18 cellular contexts compared by ENCODE assay signal in genomic region chr11:115411114-115411513, GRCh38.
DNase-seq lines count a peak whose midpoint lies in the region; TF ChIP-seq lines count a peak whose summit lies in the region.
"Had no signal": no experiment of that assay in that cellular context is flagged by ENCODE, and none has a peak within 500 bp of the region (broad histone marks: within the 10 kb centered on the region; RNA-seq: fewer than 3 reads in every experiment).

No MANE protein-coding gene starts in this region.

- H3K9me2 ChIP-seq in OCI-LY7 (ENCODE audit: insufficient read depth, low read length): no peaks in the 10 kb centered on the region

- H4K20me1 ChIP-seq in neural progenitor cell (ENCODE audit: low read depth): peaks cover 31% of the 10 kb centered on the region
- H4K20me1 ChIP-seq in OCI-LY7 (ENCODE audit: insufficient read depth, low read length): 0 out of 2 replicates have a peak, but pooled peaks cover 3% of the 10 kb centered on the region
- H4K20me1 ChIP-seq: BLaER1 had no signal

- no peaks in the 10 kb centered on the region for H3K9me3 Mint-ChIP-seq in neural progenitor cell
- H3K9me3 Mint-ChIP-seq: CD14-positive monocyte had no signal

- peaks cover 25% of the 10 kb centered on the region for H3F3A ChIP-seq in neural progenitor cell (ENCODE audit: low read depth)

- H3K9me3 ChIP-seq in neural progenitor cell (ENCODE audit: low read depth) (no peaks in the 10 kb centered on the region), OCI-LY7 (ENCODE audit: low read length) (no peaks in the 10 kb centered on the region)
- H3K9me3 ChIP-seq: BLaER1 had no signal

- intact Hi-C loops in OCI-LY7 (cut with micrococcal nuclease; ENCODE audit: unreplicated experiment): no loop called here

- no peaks in the 10 kb centered on the region for H3K36me3 Mint-ChIP-seq in neural progenitor cell
- H3K36me3 Mint-ChIP-seq: CD14-positive monocyte; CD4-positive, alpha-beta memory T cell had no signal

- H3K36me3 ChIP-seq in neural progenitor cell (no peaks in the 10 kb centered on the region), OCI-LY7 (ENCODE audit: insufficient read depth, low read length) (no peaks in the 10 kb centered on the region)
- H3K36me3 ChIP-seq: BLaER1 had no signal

- no peaks in the 10 kb centered on the region for H3K27me3 ChIP-seq in neural progenitor cell
- H3K27me3 ChIP-seq: BLaER1 had no signal

- no peak overlapping the region for H3K9ac ChIP-seq in neural progenitor cell
- H3K9ac ChIP-seq: BLaER1, GM23248 had no signal

- peak; percentile 34 for DNase-seq in DMS 273 (lab: John Stamatoyannopoulos, UW; ENCODE audit: unreplicated experiment)
- no peak for DNase-seq in DMS 273 treated with DMSO at 0.1 percent for 48 hours (lab: John Stamatoyannopoulos, UW)
- peak; percentile 61 for DNase-seq in G401 (ENCODE audit: low spot score)
- peak; percentile 77 for DNase-seq in NCI-H69 (lab: John Stamatoyannopoulos, UW)
- no peak for DNase-seq in neural progenitor cell (ENCODE audit: low spot score)
- DNase-seq in OCI-LY7 (ENCODE audit: low spot score): no peak
- no peak for DNase-seq in stimulated activated naive CD4-positive, alpha-beta T cell (lab: John Stamatoyannopoulos, UW)
- DNase-seq: Calu3; CD4-positive, alpha-beta memory T cell; GDM1; GM23248; HCEC 1CT; HFFc6; IMR-90 had no signal

- no peak for TF ChIP-seq CTCF in neural progenitor cell (IDR thresholded peaks at IDR 0.05)
- no peak for TF ChIP-seq CTCF in OCI-LY7 (conservative IDR thresholded peaks at IDR 0.05; ENCODE audit: low read length)

- H3K4me3 Mint-ChIP-seq in neural progenitor cell: no peak overlapping the region
- H3K4me3 Mint-ChIP-seq: CD14-positive monocyte; CD4-positive, alpha-beta memory T cell; HFFc6 had no signal

- CTCF ChIA-PET in OCI-LY7 (lab: Charles Lee; ENCODE audit: unreplicated experiment): no interaction called here

- H2AFZ ChIP-seq in neural progenitor cell (replicated peaks) (no peak overlapping the region), OCI-LY7 (ENCODE audit: low read length) (no peak overlapping the region)
- H2AFZ ChIP-seq: GM23248 had no signal

- no TSS peak for BruUV-seq in OCI-LY7 (replicated peaks; lab: Mats Ljungman, UMichigan)

- peaks cover 31% of the 10 kb centered on the region for H3K4me1 Mint-ChIP-seq in neural progenitor cell
- H3K4me1 Mint-ChIP-seq: CD14-positive monocyte; CD4-positive, alpha-beta memory T cell had no signal

- POLR2A ChIA-PET in OCI-LY7 (lab: Charles Lee): interaction anchor here (0.5 kb wide), 1 partner anchor 189 kb away, joined by 3 read pairs; no protein-coding TSS in a partner anchor

- H3K79me2 ChIP-seq in neural progenitor cell (ENCODE audit: low read depth) (peaks cover 56% of the 10 kb centered on the region), OCI-LY7 (ENCODE audit: insufficient read depth, low read depth, low read length) (no peaks in the 10 kb centered on the region)

- H3K27me3 Mint-ChIP-seq in neural progenitor cell (ENCODE audit: insufficient read depth, low read depth): no peaks in the 10 kb centered on the region

- H3K27ac ChIP-seq in neural progenitor cell (no peak overlapping the region), OCI-LY7 (ENCODE audit: low read depth, low read length, poor library complexity, severe bottlenecking) (no peak overlapping the region)
- H3K27ac ChIP-seq: 22Rv1, BLaER1, GM23248 had no signal

- H3K4me1 ChIP-seq in neural progenitor cell (peaks cover 38% of the 10 kb centered on the region), OCI-LY7 (ENCODE audit: insufficient read depth, low read length, poor library complexity, severe bottlenecking) (peaks cover 19% of the 10 kb centered on the region)
- H3K4me1 ChIP-seq: BLaER1 had no signal

- no peak overlapping the region for H3K4me3 ChIP-seq in neural progenitor cell
- no peak overlapping the region for H3K4me3 ChIP-seq in OCI-LY7 (ENCODE audit: low read depth, low read length, poor library complexity, severe bottlenecking)
- H3K4me3 ChIP-seq: BLaER1, GM23248, K562 had no signal

- in situ Hi-C loops in G401 (cut with HindIII; ENCODE audit: low sequenced_read_pairs): no loop called here

- peak overlapping the region; percentile 4 for H3K4me2 ChIP-seq in neural progenitor cell
- H3K4me2 ChIP-seq in OCI-LY7 (ENCODE audit: low read length): no peak overlapping the region
- H3K4me2 ChIP-seq: BLaER1 had no signal

- H3K27ac Mint-ChIP-seq in neural progenitor cell: no peak overlapping the region
- H3K27ac Mint-ChIP-seq: CD14-positive monocyte; CD4-positive, alpha-beta memory T cell; HFFc6 had no signal

Comparison
In these comparisons a context has a peak if more than half of its experiments do, and no peak if none do; other contexts are left out.
1. DNase-seq: peak in DMS 273 (single experiment), G401 (single experiment) and NCI-H69 (single experiment); none in DMS 273 treated with DMSO at 0.1 percent for 48 hours (single experiment), neural progenitor cell (single experiment), OCI-LY7 (single experiment) and stimulated activated naive CD4-positive, alpha-beta T cell (0 of 6).